In genomic region chr20:57030611-57031600, GRCh38 we compare ENCODE assay signal across 1 cellular context.
TF ChIP-seq lines count a peak whose summit lies in the region.

No MANE protein-coding gene starts in this region.

TF ChIP-seq in SK-N-SH treated with all-trans-retinoic acid at 6 μM for 48 hours, 23 proteins besides CTCF, POLR2A, EP300 and RAD21 (continued from another document):
- TF ChIP-seq BACH2 (CRISPR knock-in tag; IDR thresholded peaks at IDR 0.05; ENCODE audit: borderline replicate concordance) (no peak), ZC3H10 (CRISPR knock-in tag; IDR thresholded peaks at IDR 0.05) (no peak), ZNF8 (CRISPR knock-in tag; IDR thresholded peaks at IDR 0.05) (no peak), ZFP30 (CRISPR knock-in tag; IDR thresholded peaks at IDR 0.05) (no peak), PPARA (CRISPR knock-in tag; IDR thresholded peaks at IDR 0.05; ENCODE audit: borderline replicate concordance) (no peak), TCF4 (CRISPR knock-in tag; IDR thresholded peaks at IDR 0.05; ENCODE audit: borderline replicate concordance) (no peak), SNAI2 (CRISPR knock-in tag; IDR thresholded peaks at IDR 0.05) (no peak), CSDC2 (CRISPR knock-in tag; IDR thresholded peaks at IDR 0.05) (no peak), ZNF70 (CRISPR knock-in tag; IDR thresholded peaks at IDR 0.05) (no peak), ESRRG (CRISPR knock-in tag; IDR thresholded peaks at IDR 0.05) (no peak), GLIS3 (CRISPR knock-in tag; IDR thresholded peaks at IDR 0.05) (no peak), ISL1 (CRISPR knock-in tag; IDR thresholded peaks at IDR 0.05) (no peak)
- TF ChIP-seq, protein P1, sequence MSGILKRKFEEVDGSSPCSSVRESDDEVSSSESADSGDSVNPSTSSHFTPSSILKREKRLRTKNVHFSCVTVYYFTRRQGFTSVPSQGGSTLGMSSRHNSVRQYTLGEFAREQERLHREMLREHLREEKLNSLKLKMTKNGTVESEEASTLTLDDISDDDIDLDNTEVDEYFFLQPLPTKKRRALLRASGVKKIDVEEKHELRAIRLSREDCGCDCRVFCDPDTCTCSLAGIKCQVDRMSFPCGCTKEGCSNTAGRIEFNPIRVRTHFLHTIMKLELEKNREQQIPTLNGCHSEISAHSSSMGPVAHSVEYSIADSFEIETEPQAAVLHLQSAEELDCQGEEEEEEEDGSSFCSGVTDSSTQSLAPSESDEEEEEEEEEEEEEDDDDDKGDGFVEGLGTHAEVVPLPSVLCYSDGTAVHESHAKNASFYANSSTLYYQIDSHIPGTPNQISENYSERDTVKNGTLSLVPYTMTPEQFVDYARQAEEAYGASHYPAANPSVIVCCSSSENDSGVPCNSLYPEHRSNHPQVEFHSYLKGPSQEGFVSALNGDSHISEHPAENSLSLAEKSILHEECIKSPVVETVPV (CRISPR knock-in tag; IDR thresholded peaks at IDR 0.05), result no peak
